ENCODE assay signal across 12 cellular contexts in genomic region chr5:124544366-124545055, GRCh38.
DNase-seq lines count a peak whose midpoint lies in the region; ATAC-seq, FAIRE-seq and TF ChIP-seq lines count a peak whose summit lies in the region.
"Had no signal": no experiment of that assay in that cellular context is flagged by ENCODE, and none has a peak within 500 bp of the region (broad histone marks: within the 10 kb centered on the region; RNA-seq: fewer than 3 reads in every experiment).

No MANE protein-coding gene starts in this region.

- peak; percentile 39 for DNase-seq in HepG2 (ENCODE audit: low spot score)
- DNase-seq in effector memory CD8-positive, alpha-beta T cell = no peak
- DNase-seq in NCI-H1417 treated with DMSO at 0.1 percent for 48 hours (lab: John Stamatoyannopoulos, UW) = no peak
- no peak for DNase-seq in left ventricle myocardium superior
- DNase-seq: foreskin keratinocyte, NCI-H1105 treated with DMSO at 0.1 percent for 48 hours had no signal

- no peak for TF ChIP-seq POLR2A in HepG2 (IDR thresholded peaks at IDR 0.05; ENCODE audit: insufficient read depth in 1 of 2, low read depth in 2 of 2, low read length in 2 of 2)

- H3K79me2 ChIP-seq in HepG2 (ENCODE audit: insufficient read depth, low read length) = no peaks in the 10 kb centered on the region

- H3K4me2 ChIP-seq in HepG2 (ENCODE audit: low read depth, low read length) = no peak overlapping the region

- 50% methylated on average over 2 of the region's 2 CpGs for WGBS in HepG2 (ENCODE audit: low lambda C conversion rate)

- H3K4me1 Mint-ChIP-seq in effector memory CD8-positive, alpha-beta T cell (ENCODE audit: low read depth in 2 of 2) = no peaks in the 10 kb centered on the region

- FAIRE-seq in HepG2 (lab: Jason Lieb, UNC) = no peak

- no peak for TF ChIP-seq CTCF in HepG2 (CRISPR knock-in tag; IDR thresholded peaks at IDR 0.05)

- CTCF ChIA-PET in HepG2 (lab: Yijun Ruan, JAX; ENCODE audit: low intra/inter-chr PET ratio, low total read pairs) = no interaction called here

- no peak overlapping the region for H3K4me3 Mint-ChIP-seq in effector memory CD8-positive, alpha-beta T cell
- H3K4me3 Mint-ChIP-seq: T-helper 1 cell treated with Interleukin-12 subunit alpha and Interleukin-12 subunit beta and Interleukin-4 antibody, amounts not matched to agents 30 μg/mL and 1 μg/mL, for 36 hours had no signal

- peak; percentile 97 for ATAC-seq in GM18870 (IDR thresholded peaks at IDR 0.05; ENCODE audit: unreplicated experiment)
- ATAC-seq in HG02623 (IDR thresholded peaks at IDR 0.05; ENCODE audit: unreplicated experiment) = peak; percentile 92
- ATAC-seq in HG03575 (IDR thresholded peaks at IDR 0.05; ENCODE audit: extremely low read depth, insufficient number of reproducible peaks, low FRiP score, unreplicated experiment) = peak; percentile 90
- ATAC-seq in HepG2 = no peak
- no peak for ATAC-seq in HG02571 (IDR thresholded peaks at IDR 0.05; ENCODE audit: unreplicated experiment)
- no peak for ATAC-seq in effector memory CD8-positive, alpha-beta T cell (replicated peaks)
- ATAC-seq in left ventricle myocardium superior = no peak
- ATAC-seq: foreskin keratinocyte had no signal

- H3K27ac Mint-ChIP-seq in effector memory CD8-positive, alpha-beta T cell = no peak overlapping the region
- H3K27ac Mint-ChIP-seq: activated naive CD4-positive, alpha-beta T cell treated with anti-CD3 and anti-CD28 coated beads, Interleukin-2, amount 50 U/mL, for 72 hours; T-helper 1 cell treated with Interleukin-12 subunit alpha and Interleukin-12 subunit beta and Interleukin-4 antibody, amounts not matched to agents 30 μg/mL and 1 μg/mL, for 36 hours had no signal

- no TSS peak for BruUV-seq in HepG2 (replicated peaks; lab: Mats Ljungman, UMichigan)

- peaks cover 14% of the 10 kb centered on the region for H3K4me1 ChIP-seq in HepG2 (ENCODE audit: insufficient read depth, low read length)
- H3K4me1 ChIP-seq: foreskin keratinocyte had no signal

- POLR2A ChIA-PET in HepG2 (lab: Yijun Ruan, JAX) = no interaction called here

- in situ Hi-C loops in HepG2 (cut with HindIII; ENCODE audit: extremely low pct_ligation_motif_present, low pct_unique_long_range_greater_than_20kb) = no loop called here

- no peak overlapping the region for H2AFZ ChIP-seq in HepG2 (ENCODE audit: low read length)

- no peaks in the 10 kb centered on the region for H3K9me3 ChIP-seq in HepG2 (ENCODE audit: low read length)

- no peak overlapping the region for H3K4me3 ChIP-seq in HepG2 (replicated peaks in 1 of 3; ENCODE audit: insufficient read depth in 1 of 3, low read depth in 2 of 3, low read length in 3 of 3)

- H4K20me1 ChIP-seq in HepG2 (ENCODE audit: insufficient read depth, low read length) = no peaks in the 10 kb centered on the region

- no peaks in the 10 kb centered on the region for H3K27me3 Mint-ChIP-seq in effector memory CD8-positive, alpha-beta T cell

- TF ChIP-seq EP300 in HepG2 (IDR thresholded peaks at IDR 0.05; ENCODE audit: low read depth in 2 of 2, low read length in 2 of 2) (no peak), HepG2 (CRISPR knock-in tag; IDR thresholded peaks at IDR 0.05; ENCODE audit: borderline replicate concordance) (no peak)

- no peaks in the 10 kb centered on the region for H3K27me3 ChIP-seq in HepG2 (ENCODE audit: control insufficient read depth in 1 of 2, insufficient read depth in 2 of 2, low read length in 2 of 2)
- H3K27me3 ChIP-seq: foreskin keratinocyte had no signal

- H3K9me3 Mint-ChIP-seq in effector memory CD8-positive, alpha-beta T cell = peaks cover 2 to 17% of the 10 kb centered on the region in 2 donors

- H3K36me3 Mint-ChIP-seq in effector memory CD8-positive, alpha-beta T cell (ENCODE audit: insufficient read depth) = no peaks in the 10 kb centered on the region
- H3K36me3 Mint-ChIP-seq: activated naive CD4-positive, alpha-beta T cell treated with anti-CD3 and anti-CD28 coated beads, Interleukin-2, amount 50 U/mL, for 72 hours had no signal

- TF ChIP-seq RAD21 in HepG2 (CRISPR knock-in tag; IDR thresholded peaks at IDR 0.05) = no peak

- no peak overlapping the region for H3K27ac ChIP-seq in HepG2 (ENCODE audit: extremely low read length, insufficient read depth, low read length)
- H3K27ac ChIP-seq: foreskin keratinocyte had no signal

- H3K36me3 ChIP-seq in HepG2 (replicated peaks in 1 of 2; ENCODE audit: control insufficient read depth in 1 of 2, insufficient read depth in 2 of 2, low read length in 2 of 2) = no peaks in the 10 kb centered on the region

- intact Hi-C loops in HepG2 (cut with micrococcal nuclease; ENCODE audit: unreplicated experiment) = no loop called here
- intact Hi-C loops in left ventricle myocardium superior (cut with micrococcal nuclease) = no loop called here

- no peak overlapping the region for H3K9ac ChIP-seq in HepG2 (ENCODE audit: insufficient read depth, low read depth, low read length)

TF ChIP-seq in HepG2, 621 proteins besides CTCF, POLR2A, EP300 and RAD21:
- no peak for TF ChIP-seq NFKB2 (CRISPR knock-in tag; IDR thresholded peaks at IDR 0.05; ENCODE audit: borderline replicate concordance)
- TF ChIP-seq ZBTB39 (CRISPR knock-in tag; IDR thresholded peaks at IDR 0.05) = no peak
- no peak for TF ChIP-seq SMAD1 (CRISPR knock-in tag; IDR thresholded peaks at IDR 0.05; ENCODE audit: borderline replicate concordance, low read depth)
- TF ChIP-seq GABPB1 (CRISPR knock-in tag; IDR thresholded peaks at IDR 0.05) = no peak
- TF ChIP-seq ZNF747 (CRISPR knock-in tag; IDR thresholded peaks at IDR 0.05; ENCODE audit: borderline replicate concordance) = no peak
- TF ChIP-seq PAX8 (CRISPR knock-in tag; IDR thresholded peaks at IDR 0.05; ENCODE audit: borderline replicate concordance) = no peak
- TF ChIP-seq, protein P1, sequence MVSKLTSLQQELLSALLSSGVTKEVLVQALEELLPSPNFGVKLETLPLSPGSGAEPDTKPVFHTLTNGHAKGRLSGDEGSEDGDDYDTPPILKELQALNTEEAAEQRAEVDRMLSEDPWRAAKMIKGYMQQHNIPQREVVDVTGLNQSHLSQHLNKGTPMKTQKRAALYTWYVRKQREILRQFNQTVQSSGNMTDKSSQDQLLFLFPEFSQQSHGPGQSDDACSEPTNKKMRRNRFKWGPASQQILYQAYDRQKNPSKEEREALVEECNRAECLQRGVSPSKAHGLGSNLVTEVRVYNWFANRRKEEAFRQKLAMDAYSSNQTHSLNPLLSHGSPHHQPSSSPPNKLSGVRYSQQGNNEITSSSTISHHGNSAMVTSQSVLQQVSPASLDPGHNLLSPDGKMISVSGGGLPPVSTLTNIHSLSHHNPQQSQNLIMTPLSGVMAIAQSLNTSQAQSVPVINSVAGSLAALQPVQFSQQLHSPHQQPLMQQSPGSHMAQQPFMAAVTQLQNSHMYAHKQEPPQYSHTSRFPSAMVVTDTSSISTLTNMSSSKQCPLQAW (CRISPR knock-in tag; IDR thresholded peaks at IDR 0.05) = no peak
- TF ChIP-seq ZFP36L2 (CRISPR knock-in tag; IDR thresholded peaks at IDR 0.05) = no peak
- TF ChIP-seq ZNF547 (CRISPR knock-in tag; IDR thresholded peaks at IDR 0.05) = no peak
- TF ChIP-seq ZNF644 (CRISPR knock-in tag; IDR thresholded peaks at IDR 0.05; ENCODE audit: low read depth) = no peak
- no peak for TF ChIP-seq SNRNP70 (IDR thresholded peaks at IDR 0.05; ENCODE audit: low read depth, low read length)
- TF ChIP-seq ZSCAN30 (CRISPR knock-in tag; IDR thresholded peaks at IDR 0.05) = no peak
- no peak for TF ChIP-seq ZBTB7B (CRISPR knock-in tag; IDR thresholded peaks at IDR 0.05)

Comparison
In these comparisons a context has a peak if more than half of its experiments do, and no peak if none do; other contexts are left out.
1. ATAC-seq: peak in GM18870 (single experiment), HG02623 (single experiment) and HG03575 (single experiment); none in HepG2 (single experiment), HG02571 (single experiment), effector memory CD8-positive, alpha-beta T cell (single experiment) and left ventricle myocardium superior (single experiment).